ENCODE assay signal across 1 cellular context in the genomic region with DNA sequence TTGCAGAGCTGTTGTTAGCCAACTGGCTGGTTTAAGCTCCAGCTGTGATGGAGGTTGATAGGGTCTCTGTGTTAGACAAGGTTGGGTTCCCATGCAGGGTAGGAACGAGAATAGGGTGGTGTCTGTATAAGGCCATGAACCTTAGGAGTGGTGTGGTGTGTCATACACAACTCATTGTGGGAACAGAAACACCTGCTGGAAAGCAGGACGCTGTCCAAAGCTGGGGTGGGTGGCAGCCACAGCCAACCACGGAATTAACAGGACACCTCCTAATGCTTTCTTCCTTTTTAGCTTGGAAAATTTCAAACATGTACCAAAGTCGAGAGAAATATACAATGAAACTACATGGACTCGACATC.
TF ChIP-seq lines count a peak whose summit lies in the region.

No MANE protein-coding gene starts in this region.

TF ChIP-seq in HepG2, 621 proteins besides CTCF, POLR2A, EP300 and RAD21 (continued from another document):
- TF ChIP-seq, protein P1, sequence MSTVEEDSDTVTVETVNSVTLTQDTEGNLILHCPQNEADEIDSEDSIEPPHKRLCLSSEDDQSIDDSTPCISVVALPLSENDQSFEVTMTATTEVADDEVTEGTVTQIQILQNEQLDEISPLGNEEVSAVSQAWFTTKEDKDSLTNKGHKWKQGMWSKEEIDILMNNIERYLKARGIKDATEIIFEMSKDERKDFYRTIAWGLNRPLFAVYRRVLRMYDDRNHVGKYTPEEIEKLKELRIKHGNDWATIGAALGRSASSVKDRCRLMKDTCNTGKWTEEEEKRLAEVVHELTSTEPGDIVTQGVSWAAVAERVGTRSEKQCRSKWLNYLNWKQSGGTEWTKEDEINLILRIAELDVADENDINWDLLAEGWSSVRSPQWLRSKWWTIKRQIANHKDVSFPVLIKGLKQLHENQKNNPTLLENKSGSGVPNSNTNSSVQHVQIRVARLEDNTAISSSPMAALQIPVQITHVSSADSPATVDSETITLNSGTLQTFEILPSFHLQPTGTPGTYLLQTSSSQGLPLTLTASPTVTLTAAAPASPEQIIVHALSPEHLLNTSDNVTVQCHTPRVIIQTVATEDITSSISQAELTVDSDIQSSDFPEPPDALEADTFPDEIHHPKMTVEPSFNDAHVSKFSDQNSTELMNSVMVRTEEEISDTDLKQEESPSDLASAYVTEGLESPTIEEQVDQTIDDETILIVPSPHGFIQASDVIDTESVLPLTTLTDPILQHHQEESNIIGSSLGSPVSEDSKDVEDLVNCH (CRISPR knock-in tag; IDR thresholded peaks at IDR 0.05) = no peak
